Comparison of ENCODE assay signal across 1 cellular context in the genomic region with DNA sequence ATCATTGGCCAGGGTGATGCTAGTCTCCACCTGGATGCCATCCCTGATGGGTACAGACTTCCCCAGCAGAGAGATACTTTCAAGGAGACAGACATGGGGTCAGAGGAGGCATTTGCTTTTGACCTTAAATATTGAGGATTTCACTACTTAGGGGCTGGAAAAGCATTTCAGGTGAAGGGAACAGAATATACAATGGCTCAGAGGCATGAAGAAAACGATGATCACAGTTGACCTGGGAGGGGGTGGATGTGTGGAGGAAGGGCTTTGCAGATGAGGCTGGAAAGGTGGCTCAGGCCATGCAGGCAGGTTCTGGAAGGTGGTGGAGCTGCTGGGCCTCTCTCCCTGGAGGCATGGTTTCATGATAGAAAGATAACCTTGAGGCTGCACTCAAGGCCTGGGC.
TF ChIP-seq lines count a peak whose summit lies in the region.

No MANE protein-coding gene starts in this region.

TF ChIP-seq in HepG2, 621 proteins besides CTCF, POLR2A, EP300 and RAD21:
- peak; percentile 54; the same call in 1 of the 2 replicates for TF ChIP-seq ZKSCAN1 (IDR thresholded peaks at IDR 0.05; ENCODE audit: low read length)
- 0 out of 2 replicates have a peak, but pooled peaks have one; percentile 23 for TF ChIP-seq KDM1A (CRISPR knock-in tag; IDR thresholded peaks at IDR 0.05)
- no peak for TF ChIP-seq REPIN1 (CRISPR knock-in tag; IDR thresholded peaks at IDR 0.05; ENCODE audit: borderline replicate concordance, low read depth)
- TF ChIP-seq ZMYM3 (CRISPR knock-in tag; IDR thresholded peaks at IDR 0.05), result peak; percentile 60
- TF ChIP-seq, protein P1, sequence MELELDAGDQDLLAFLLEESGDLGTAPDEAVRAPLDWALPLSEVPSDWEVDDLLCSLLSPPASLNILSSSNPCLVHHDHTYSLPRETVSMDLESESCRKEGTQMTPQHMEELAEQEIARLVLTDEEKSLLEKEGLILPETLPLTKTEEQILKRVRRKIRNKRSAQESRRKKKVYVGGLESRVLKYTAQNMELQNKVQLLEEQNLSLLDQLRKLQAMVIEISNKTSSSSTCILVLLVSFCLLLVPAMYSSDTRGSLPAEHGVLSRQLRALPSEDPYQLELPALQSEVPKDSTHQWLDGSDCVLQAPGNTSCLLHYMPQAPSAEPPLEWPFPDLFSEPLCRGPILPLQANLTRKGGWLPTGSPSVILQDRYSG (CRISPR knock-in tag; IDR thresholded peaks at IDR 0.05), result no peak
- TF ChIP-seq CHD4 (IDR thresholded peaks at IDR 0.05; ENCODE audit: borderline replicate concordance, low read length), result 0 out of 2 replicates have a peak, but pooled peaks have one; percentile 21
- TF ChIP-seq, protein P2, sequence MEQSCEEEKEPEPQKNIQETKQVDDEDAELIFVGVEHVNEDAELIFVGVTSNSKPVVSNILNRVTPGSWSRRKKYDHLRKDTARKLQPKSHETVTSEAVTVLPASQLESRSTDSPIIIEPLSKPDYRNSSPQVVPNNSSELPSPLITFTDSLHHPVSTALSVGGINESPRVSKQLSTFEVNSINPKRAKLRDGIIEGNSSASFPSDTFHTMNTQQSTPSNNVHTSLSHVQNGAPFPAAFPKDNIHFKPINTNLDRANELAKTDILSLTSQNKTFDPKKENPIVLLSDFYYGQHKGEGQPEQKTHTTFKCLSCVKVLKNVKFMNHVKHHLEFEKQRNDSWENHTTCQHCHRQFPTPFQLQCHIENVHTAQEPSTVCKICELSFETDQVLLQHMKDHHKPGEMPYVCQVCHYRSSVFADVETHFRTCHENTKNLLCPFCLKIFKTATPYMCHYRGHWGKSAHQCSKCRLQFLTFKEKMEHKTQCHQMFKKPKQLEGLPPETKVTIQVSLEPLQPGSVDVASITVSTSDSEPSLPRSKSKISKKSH (CRISPR knock-in tag; IDR thresholded peaks at IDR 0.05; ENCODE audit: borderline replicate concordance), result no peak
